In genomic region chr1:94949681-94950661, GRCh38 we compare ENCODE assay signal across 13 cellular contexts. TPM values are rescaled to one million over a fixed set of nuclear protein-coding genes. Genes with fewer than 3 reads are reported as not detected.
DNase-seq lines count a peak whose midpoint lies in the region; ATAC-seq and TF ChIP-seq lines count a peak whose summit lies in the region.
"Had no signal": no experiment of that assay in that cellular context is flagged by ENCODE, and none has a peak within 500 bp of the region (broad histone marks: within the 10 kb centered on the region; RNA-seq: fewer than 3 reads in every experiment).

No MANE protein-coding gene starts in this region.

- peak overlapping the region; percentile 62 to 86 for H3K27ac ChIP-seq in liver (ENCODE audit: low read depth in 1 of 2, low read length in 2 of 2)
- H3K27ac ChIP-seq: VCaP had no signal

- TF ChIP-seq CTCF in liver (IDR thresholded peaks at IDR 0.05; ENCODE audit: low read depth, low read length, missing input control): peak; percentile 4
- no peak for TF ChIP-seq CTCF in WTC11 (IDR thresholded peaks at IDR 0.05)

- peak; percentile 25 to 61 for TF ChIP-seq RAD21 in liver (IDR thresholded peaks at IDR 0.05)

- H3K4me3 ChIP-seq in liver (ENCODE audit: low read depth in 1 of 3, low read length in 3 of 3) (no peak overlapping the region), HAP-1 (no peak overlapping the region)

- peaks cover 6% of the 10 kb centered on the region for H3K36me3 Mint-ChIP-seq in WTC11
- H3K36me3 Mint-ChIP-seq in activated naive CD4-positive, alpha-beta T cell treated with anti-CD3 and anti-CD28 coated beads for 36 hours (ENCODE audit: low read depth): no peaks in the 10 kb centered on the region
- H3K36me3 Mint-ChIP-seq: CD14-positive monocyte; naive thymus-derived CD8-positive, alpha-beta T cell had no signal

- H3K4me1 ChIP-seq in liver (ENCODE audit: control insufficient read depth in 4 of 4, insufficient read depth in 4 of 4, low read length in 3 of 4): peaks cover 3 to 43% (median 21%) of the 10 kb centered on the region in 4 donors
- H3K4me1 ChIP-seq in HAP-1: no peaks in the 10 kb centered on the region

- H3K4me3 Mint-ChIP-seq in WTC11: no peak overlapping the region
- no peak overlapping the region for H3K4me3 Mint-ChIP-seq in activated naive CD4-positive, alpha-beta T cell treated with anti-CD3 and anti-CD28 coated beads for 36 hours
- H3K4me3 Mint-ChIP-seq: CD14-positive monocyte; naive thymus-derived CD8-positive, alpha-beta T cell had no signal

- CTCF ChIA-PET in WTC11 (lab: Charles Lee): no interaction called here
- CTCF ChIA-PET in activated naive CD4-positive, alpha-beta T cell treated with anti-CD3 and anti-CD28 coated beads for 36 hours (lab: Charles Lee): no interaction called here

- intact Hi-C loops in activated naive CD4-positive, alpha-beta T cell treated with anti-CD3 and anti-CD28 coated beads for 36 hours (cut with micrococcal nuclease): no loop called here

- peaks cover 6% of the 10 kb centered on the region for H3K9me3 Mint-ChIP-seq in WTC11
- H3K9me3 Mint-ChIP-seq in activated naive CD4-positive, alpha-beta T cell treated with anti-CD3 and anti-CD28 coated beads for 36 hours: no peaks in the 10 kb centered on the region

- H3K9me3 ChIP-seq in liver (ENCODE audit: control insufficient read depth in 4 of 4, low read length in 3 of 4) (no peaks in the 10 kb centered on the region), HAP-1 (no peaks in the 10 kb centered on the region)

- H3K27me3 ChIP-seq in liver (ENCODE audit: control insufficient read depth in 4 of 4, insufficient read depth in 4 of 4, low read length in 3 of 4) (no peaks in the 10 kb centered on the region), HAP-1 (ENCODE audit: low read depth) (no peaks in the 10 kb centered on the region)

- H3K9ac ChIP-seq in liver (ENCODE audit: low read depth in 1 of 2, low read length in 2 of 2): no peak overlapping the region

- in situ Hi-C loops in HAP-1 (cut with MboI; ENCODE audit: low sequenced_read_pairs): no loop called here

- H3K36me3 ChIP-seq in liver (ENCODE audit: control insufficient read depth in 4 of 4, insufficient read depth in 3 of 4, low read depth in 1 of 4, low read length in 3 of 4) (no peaks in the 10 kb centered on the region), HAP-1 (replicated peaks) (no peaks in the 10 kb centered on the region)

- peak; percentile 80 for DNase-seq in DMS53 treated with DMSO at 0.1 percent for 48 hours (lab: John Stamatoyannopoulos, UW; ENCODE audit: unreplicated experiment)
- DNase-seq in NCI-H1694 treated with DMSO at 0.1 percent for 48 hours (lab: John Stamatoyannopoulos, UW): peak; percentile 49
- peak; percentile 43 to 60 for DNase-seq in SHP77 (lab: John Stamatoyannopoulos, UW)
- no peak for DNase-seq in HAP-1 (ENCODE audit: low spot score in 2 of 2)
- no peak for DNase-seq in WTC11 (ENCODE audit: low spot score)
- DNase-seq in activated naive CD4-positive, alpha-beta T cell treated with anti-CD3 and anti-CD28 coated beads for 36 hours: no peak
- DNase-seq: activated gamma-delta T cell treated with Interleukin-2 at 50 U/mL for 16 hours; dermis blood vessel endothelial cell; naive thymus-derived CD8-positive, alpha-beta T cell had no signal

- H3K27me3 Mint-ChIP-seq in WTC11 (ENCODE audit: low read depth): no peaks in the 10 kb centered on the region
- H3K27me3 Mint-ChIP-seq in activated naive CD4-positive, alpha-beta T cell treated with anti-CD3 and anti-CD28 coated beads for 36 hours (ENCODE audit: low read depth): no peaks in the 10 kb centered on the region

- ATAC-seq in WTC11 (no peak), HG02571 (IDR thresholded peaks at IDR 0.05; ENCODE audit: unreplicated experiment) (no peak)
- ATAC-seq: naive thymus-derived CD8-positive, alpha-beta T cell had no signal

- POLR2A ChIA-PET in WTC11 (lab: Charles Lee): no interaction called here

- WGBS in liver: 27% methylated on average over 4 of the region's 4 CpGs

- H3K27ac Mint-ChIP-seq in WTC11: no peak overlapping the region
- no peak overlapping the region for H3K27ac Mint-ChIP-seq in activated naive CD4-positive, alpha-beta T cell treated with anti-CD3 and anti-CD28 coated beads for 36 hours
- H3K27ac Mint-ChIP-seq: CD14-positive monocyte; naive thymus-derived CD8-positive, alpha-beta T cell had no signal

- peaks cover 15% of the 10 kb centered on the region for H3K4me1 Mint-ChIP-seq in WTC11
- H3K4me1 Mint-ChIP-seq in activated naive CD4-positive, alpha-beta T cell treated with anti-CD3 and anti-CD28 coated beads for 36 hours (ENCODE audit: low read depth): no peaks in the 10 kb centered on the region
- H3K4me1 Mint-ChIP-seq: CD14-positive monocyte had no signal

TF ChIP-seq in liver, 16 proteins besides CTCF, POLR2A, EP300 and RAD21 (continues in another document):
- peak; percentile 37 to 52 for TF ChIP-seq EGR1 (IDR thresholded peaks at IDR 0.05; ENCODE audit: low read depth in 2 of 2)
- TF ChIP-seq JUND (IDR thresholded peaks at IDR 0.05): peak; percentile 45 to 65
- peak; percentile 75 for TF ChIP-seq FOXA2 (IDR thresholded peaks at IDR 0.05)
- peak; percentile 70 for TF ChIP-seq REST (IDR thresholded peaks at IDR 0.05)
- peak; percentile 94 for TF ChIP-seq YY1 (IDR thresholded peaks at IDR 0.05)

TF ChIP-seq in WTC11, 78 proteins besides CTCF, POLR2A, EP300 and RAD21:
- TF ChIP-seq EMX1 (CRISPR knock-in tag; IDR thresholded peaks at IDR 0.05): no peak

RNA-seq across cellular contexts. Expression of gene CNN3, which starts 23.1 kb away (rescaled TPM):
- total RNA-seq in liver (10 to 100 TPM; 43.9 to 87.4 TPM), WTC11 (2021) (183 to 187 TPM (median 185 TPM) in 3 replicates)
- polyA plus RNA-seq in liver: 10 to 100 TPM; 66.8 to 72.3 TPM
- total RNA-seq in activated naive CD4-positive, alpha-beta T cell treated with anti-CD3 and anti-CD28 coated beads for 36 hours: 10 to 100 TPM; 10.0 to 10.6 TPM

Comparison
In these comparisons a context has a peak if more than half of its experiments do, and no peak if none do; other contexts are left out.
1. DNase-seq: peak in DMS53 treated with DMSO at 0.1 percent for 48 hours (single experiment), NCI-H1694 treated with DMSO at 0.1 percent for 48 hours (single experiment) and SHP77 (2 of 2); none in HAP-1 (0 of 2), WTC11 (single experiment) and activated naive CD4-positive, alpha-beta T cell treated with anti-CD3 and anti-CD28 coated beads for 36 hours (single experiment).